31 cellular contexts compared by ENCODE assay signal in the genomic region with DNA sequence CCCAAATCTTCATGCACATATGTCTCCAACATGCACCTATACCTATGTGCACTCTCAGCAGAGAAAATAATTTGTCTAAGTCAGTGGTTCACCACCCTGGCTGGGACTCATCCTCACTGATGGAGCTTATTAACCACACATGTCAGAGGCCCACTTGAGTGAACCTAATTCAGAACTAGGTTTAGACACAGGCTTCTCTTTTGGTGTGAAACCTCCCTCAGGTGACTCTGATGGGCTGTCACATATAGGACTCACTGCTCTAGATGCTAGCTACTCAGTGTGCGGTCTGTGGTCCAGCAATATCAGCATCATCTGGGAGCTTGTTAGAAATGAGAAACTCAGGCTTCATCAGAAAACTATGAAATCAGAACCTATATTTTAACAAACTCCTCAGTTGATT.
"Had no signal": no experiment of that assay in that cellular context is flagged by ENCODE, and none has a peak within 500 bp of the region (broad histone marks: within the 10 kb centered on the region; RNA-seq: fewer than 3 reads in every experiment).

No MANE protein-coding gene starts in this region.

- H3K27ac ChIP-seq: KMS-11, PC-9, RWPE1, SJCRH30, SK-N-MC had no signal

- H3K4me2 ChIP-seq: KMS-11, PC-9 had no signal

- H3K9ac ChIP-seq: KMS-11 had no signal

- H3K9me3 ChIP-seq: MG63, SJCRH30 had no signal

- H3K27me3 ChIP-seq: MG63, SJCRH30 had no signal

- ATAC-seq: Panc1, Right ventricle myocardium inferior, SK-N-SH treated with all-trans-retinoic acid at 6 μM for 48 hours had no signal

- H3K36me3 ChIP-seq: MG63, SJCRH30 had no signal

- H2AFZ ChIP-seq: PC-9 had no signal

- H3K4me3 ChIP-seq: MG63, PC-9, SJCRH30, SK-N-MC had no signal

- DNase-seq: Karpas-422, MG63, MV-4-11, NCI-H1092, NCI-H1105, NCI-H1417 treated with DMSO at 0.1 percent for 48 hours, NCI-H1436 treated with DMSO at 0.1 percent for 48 hours, NCI-H1694 treated with DMSO at 0.1 percent for 48 hours, NCI-H187 treated with DMSO at 0.1 percent for 48 hours, NCI-H2029, NCI-H2081, NCI-H2171 treated with DMSO at 0.1 percent for 48 hours, NCI-H2227 treated with DMSO at 0.1 percent for 48 hours, NCI-H446 treated with DMSO at 0.1 percent for 48 hours, NCI-H510A, NCI-H524, NCI-H526, NCI-H69, NCI-H748 treated with DMSO at 0.1 percent for 48 hours, PC-9, SHP77, SIG-M5, SJCRH30, SW 1271, T-helper 1 cell had no signal
